In genomic region chr19:40190891-40191835, GRCh38 we compare ENCODE assay signal across 8 cellular contexts. TPM values are rescaled to one million over a fixed set of nuclear protein-coding genes. Genes with fewer than 3 reads are reported as not detected.
DNase-seq lines count a peak whose midpoint lies in the region; ATAC-seq and TF ChIP-seq lines count a peak whose summit lies in the region.

TSS of gene MAP3K10 (plus strand) at chr19:40191426. CDS start at chr19:40192032, 606 bp downstream.

- no peaks in the 10 kb centered on the region for H3K9me3 ChIP-seq in right lobe of liver

- H3K27ac ChIP-seq in ACC112 (ENCODE audit: low read depth, low read length) (peak within 1 kb of the TSS; percentile 65), right lobe of liver (peak within 1 kb of the TSS; percentile 90 to 94 (median 90))

- H3K79me2 ChIP-seq in ACC112 (ENCODE audit: control insufficient read depth, insufficient read depth, low read length, unreplicated experiment): no peaks in the 10 kb centered on the region

- no peak for TF ChIP-seq CTCF in right lobe of liver (IDR thresholded peaks at IDR 0.05)

- peaks cover 8% of the 10 kb centered on the region for H3K4me1 ChIP-seq in ACC112 (ENCODE audit: control insufficient read depth, insufficient read depth, low read length, unreplicated experiment)
- H3K4me1 ChIP-seq in right lobe of liver: peaks cover 0 to 5% (median 0%) of the 10 kb centered on the region in 4 donors

- H3K9me3 Mint-ChIP-seq in dendritic cell treated with granulocyte-macrophage colony-stimulating factor and Interleukin-4, amounts not matched to agents 40 ng/mL and 50 ng/mL, for 4 days: no peaks in the 10 kb centered on the region

- peak; percentile 47 for TF ChIP-seq POLR2A in right lobe of liver (IDR thresholded peaks at IDR 0.05)

- peaks cover 12% of the 10 kb centered on the region for H3K27me3 Mint-ChIP-seq in dendritic cell treated with granulocyte-macrophage colony-stimulating factor and Interleukin-4, amounts not matched to agents 40 ng/mL and 50 ng/mL, for 4 days

- H3K4me3 ChIP-seq in ACC112 (ENCODE audit: low read depth, low read length): peak within 1 kb of the TSS; percentile 96
- peak within 1 kb of the TSS; percentile 73 to 99 (median 80) for H3K4me3 ChIP-seq in right lobe of liver

- 0% methylated on average over 35 of the region's 116 CpGs for WGBS in right lobe of liver (ENCODE audit: insufficient coverage, low coverage, low lambda C conversion rate, missing lambda C conversion rate)

- no peaks in the 10 kb centered on the region for H3K36me3 Mint-ChIP-seq in dendritic cell treated with granulocyte-macrophage colony-stimulating factor and Interleukin-4, amounts not matched to agents 40 ng/mL and 50 ng/mL, for 4 days (ENCODE audit: low read depth)

- DNase-seq in NCI-H524 (lab: John Stamatoyannopoulos, UW) (peak; percentile 51 to 69), right lobe of liver (peak; percentile 80 to 85 (median 80))
- peak; percentile 69 for DNase-seq in activated CD4-positive, alpha-beta T cell treated with anti-CD3 and anti-CD28 coated beads, Interleukin-2, amount 50 U/mL, for 1 hour
- peak; percentile 64 to 73 for DNase-seq in stimulated activated CD4-positive, alpha-beta T cell treated with anti-CD3 and anti-CD28 coated beads, Interleukin-4, amount 100 ng/mL, for 4 hours

- peaks cover 31% of the 10 kb centered on the region for H3K4me1 Mint-ChIP-seq in dendritic cell treated with granulocyte-macrophage colony-stimulating factor and Interleukin-4, amounts not matched to agents 40 ng/mL and 50 ng/mL, for 4 days (ENCODE audit: low read depth)

- intact Hi-C loops in dendritic cell treated with granulocyte-macrophage colony-stimulating factor and Interleukin-4, amounts not matched to agents 40 ng/mL and 50 ng/mL, for 4 days (cut with micrococcal nuclease): no loop called here
- intact Hi-C loops in right lobe of liver (cut with DNase I): no loop called here

- ATAC-seq in GM18867 (IDR thresholded peaks at IDR 0.05; ENCODE audit: unreplicated experiment): peak; percentile 74
- peak; percentile 79 for ATAC-seq in HG03097 (IDR thresholded peaks at IDR 0.05; ENCODE audit: low FRiP score, unreplicated experiment)
- ATAC-seq in right lobe of liver: peak; percentile 93 to 96 (median 94)

- H3K27ac Mint-ChIP-seq in dendritic cell treated with granulocyte-macrophage colony-stimulating factor and Interleukin-4, amounts not matched to agents 40 ng/mL and 50 ng/mL, for 4 days: peak within 1 kb of the TSS; percentile 81

- H3K27me3 ChIP-seq in ACC112 (ENCODE audit: insufficient read depth, low read length) (no peaks in the 10 kb centered on the region), right lobe of liver (no peaks in the 10 kb centered on the region)

- peak within 1 kb of the TSS; percentile 83 for H3K4me3 Mint-ChIP-seq in dendritic cell treated with granulocyte-macrophage colony-stimulating factor and Interleukin-4, amounts not matched to agents 40 ng/mL and 50 ng/mL, for 4 days

- H3K36me3 ChIP-seq in ACC112 (ENCODE audit: insufficient read depth, low read length) (no peaks in the 10 kb centered on the region), right lobe of liver (no peaks in the 10 kb centered on the region)

- peak within 1 kb of the TSS; percentile 99 for H2AFZ ChIP-seq in ACC112 (ENCODE audit: low read length, unreplicated experiment)

RNA-seq across cellular contexts. Expression of gene MAP3K10, which starts in this region (rescaled TPM):
- total RNA-seq in right lobe of liver: 1 to 10 TPM; 4.2 to 7.0 (median 6.5) TPM

Comparison
In these comparisons a context has a peak if more than half of its experiments do, and no peak if none do; other contexts are left out.
1. Peak in every context shown above with its lines: DNase-seq, ATAC-seq, H3K4me3 ChIP-seq and H3K27ac ChIP-seq.